ENCODE assay signal across 8 cellular contexts in genomic region chr2:33599175-33599942, GRCh38. TPM values are rescaled to one million over a fixed set of nuclear protein-coding genes. Genes with fewer than 3 reads are reported as not detected.
DNase-seq lines count a peak whose midpoint lies in the region; ATAC-seq and TF ChIP-seq lines count a peak whose summit lies in the region.

TSS of gene FAM98A (minus strand) at chr2:33599299. CDS start at chr2:33599221, 78 bp downstream.

- H3K27me3 ChIP-seq in DOHH2 (ENCODE audit: control insufficient read depth, low read length) (no peaks in the 10 kb centered on the region), Karpas-422 (ENCODE audit: low read length) (no peaks in the 10 kb centered on the region), esophagus squamous epithelium (no peaks in the 10 kb centered on the region)

- peaks cover 14% of the 10 kb centered on the region for H3K36me3 ChIP-seq in DOHH2 (ENCODE audit: control insufficient read depth, low read length)
- peaks cover 8% of the 10 kb centered on the region; the same call in 1 of the 2 replicates for H3K36me3 ChIP-seq in Karpas-422 (ENCODE audit: insufficient read depth, low read length)
- H3K36me3 ChIP-seq in esophagus squamous epithelium = peaks cover 0 to 11% (median 0%) of the 10 kb centered on the region in 3 donors

- peak within 1 kb of the TSS; percentile 80 for H3K9ac ChIP-seq in Karpas-422 (ENCODE audit: low read length)

- TF ChIP-seq POLR2A in esophagus squamous epithelium (IDR thresholded peaks at IDR 0.05) = peak in 3 of 4 donors; percentile 14 to 56 (median 18)

- no peaks in the 10 kb centered on the region for H3F3A ChIP-seq in DOHH2 (ENCODE audit: control insufficient read depth, insufficient read depth)

- peak within 1 kb of the TSS; percentile 72 for H2AFZ ChIP-seq in Karpas-422 (ENCODE audit: low read length)

- H3K4me2 ChIP-seq in DOHH2 (ENCODE audit: low read length) (peak within 1 kb of the TSS; percentile 86), Karpas-422 (ENCODE audit: low read depth, low read length, poor library complexity, severe bottlenecking) (peak within 1 kb of the TSS; percentile 90)

- peak; percentile 24 for TF ChIP-seq CTCF in DOHH2 (IDR thresholded peaks at IDR 0.05; ENCODE audit: low read depth, low read length, poor library complexity, severe bottlenecking)
- peak in 2 of 6 experiments; percentile 3 to 34 for TF ChIP-seq CTCF in esophagus squamous epithelium (IDR thresholded peaks at IDR 0.05)

- H4K20me1 ChIP-seq in DOHH2 (ENCODE audit: control insufficient read depth, insufficient read depth, low read depth, low read length) (no peaks in the 10 kb centered on the region), Karpas-422 (ENCODE audit: insufficient read depth, low read depth, low read length) (no peaks in the 10 kb centered on the region; the same call in 1 of the 2 replicates)

- DNase-seq in Karpas-422 (peak; percentile 100), RKO (ENCODE audit: low spot score) (peak; percentile 98), activated T-helper 1 cell treated with Interleukin-2 at 50 U/mL for 16 hours (ENCODE audit: low read depth) (peak; percentile 98), esophagus squamous epithelium (lab: John Stamatoyannopoulos, UW) (peak; percentile 92), myocyte (ENCODE audit: low read depth) (peak; percentile 100)
- DNase-seq in stimulated activated CD8-positive, alpha-beta memory T cell treated with anti-CD3 and anti-CD28 coated beads, Interleukin-7, amount 100 ng/mL, for 48 hours (ENCODE audit: extremely low read depth in 1 of 2, low read depth in 1 of 2) = peak; percentile 98 to 99

- H3K27ac ChIP-seq in DOHH2 (ENCODE audit: low read depth, low read length) (peak within 1 kb of the TSS; percentile 59), Karpas-422 (ENCODE audit: low read length) (peak within 1 kb of the TSS; percentile 67), esophagus squamous epithelium (peak within 1 kb of the TSS; percentile 83 to 92 (median 90))

- ATAC-seq in GM21825 (IDR thresholded peaks at IDR 0.05; ENCODE audit: unreplicated experiment) = peak; percentile 92

- intact Hi-C loops in esophagus squamous epithelium (cut with DNase I) = no loop called here

- H3K4me1 ChIP-seq in DOHH2 (ENCODE audit: control insufficient read depth, low read length) = peaks cover 22% of the 10 kb centered on the region
- peaks cover 30% of the 10 kb centered on the region for H3K4me1 ChIP-seq in Karpas-422 (ENCODE audit: low read length)
- H3K4me1 ChIP-seq in esophagus squamous epithelium = peaks cover 0 to 24% (median 9%) of the 10 kb centered on the region in 3 donors

- H3K9me3 ChIP-seq in DOHH2 (ENCODE audit: control insufficient read depth, insufficient read depth, low read length) (no peaks in the 10 kb centered on the region), Karpas-422 (ENCODE audit: low read length) (no peaks in the 10 kb centered on the region), esophagus squamous epithelium (no peaks in the 10 kb centered on the region)

- H3K9me2 ChIP-seq in DOHH2 (replicated peaks; ENCODE audit: control insufficient read depth, low read length) (no peaks in the 10 kb centered on the region), Karpas-422 (replicated peaks; ENCODE audit: insufficient read depth, low read length) (no peaks in the 10 kb centered on the region)

- WGBS in esophagus squamous epithelium, 2 donors = 0 to 10% methylated on average over 4 to 20 of the region's 56 CpGs

- H3K4me3 ChIP-seq in DOHH2 (ENCODE audit: low read length) (peak within 1 kb of the TSS; percentile 94), Karpas-422 (ENCODE audit: low read length) (peak within 1 kb of the TSS; percentile 78), esophagus squamous epithelium (peak within 1 kb of the TSS; percentile 81 to 96 (median 92))

- H3K79me2 ChIP-seq in DOHH2 (ENCODE audit: control insufficient read depth, low read length) = peaks cover 47% of the 10 kb centered on the region
- peaks cover 44% of the 10 kb centered on the region for H3K79me2 ChIP-seq in Karpas-422 (ENCODE audit: low read length)

RNA-seq across cellular contexts. Expression of gene FAM98A, which starts in this region (rescaled TPM):
- total RNA-seq in Karpas-422 (2014; rRNA removed; shearing (Covaris generic); ENCODE audit: low replicate concordance) = 10.2 and 15.3 TPM in 2 replicates
- total RNA-seq in esophagus squamous epithelium = 10 to 100 TPM; 17.3 to 31.5 (median 26.2) TPM
- total RNA-seq in myocyte = 51.2 and 55.8 TPM in 2 replicates
- polyA plus RNA-seq in myocyte (2012) = 131 TPM

Comparison
In these comparisons a context has a peak if more than half of its experiments do, and no peak if none do; other contexts are left out.
1. Peak in every context shown above with its lines: DNase-seq, ATAC-seq, H3K4me3 ChIP-seq and H3K27ac ChIP-seq.